ENCODE assay signal across 1 cellular context in the genomic region with DNA sequence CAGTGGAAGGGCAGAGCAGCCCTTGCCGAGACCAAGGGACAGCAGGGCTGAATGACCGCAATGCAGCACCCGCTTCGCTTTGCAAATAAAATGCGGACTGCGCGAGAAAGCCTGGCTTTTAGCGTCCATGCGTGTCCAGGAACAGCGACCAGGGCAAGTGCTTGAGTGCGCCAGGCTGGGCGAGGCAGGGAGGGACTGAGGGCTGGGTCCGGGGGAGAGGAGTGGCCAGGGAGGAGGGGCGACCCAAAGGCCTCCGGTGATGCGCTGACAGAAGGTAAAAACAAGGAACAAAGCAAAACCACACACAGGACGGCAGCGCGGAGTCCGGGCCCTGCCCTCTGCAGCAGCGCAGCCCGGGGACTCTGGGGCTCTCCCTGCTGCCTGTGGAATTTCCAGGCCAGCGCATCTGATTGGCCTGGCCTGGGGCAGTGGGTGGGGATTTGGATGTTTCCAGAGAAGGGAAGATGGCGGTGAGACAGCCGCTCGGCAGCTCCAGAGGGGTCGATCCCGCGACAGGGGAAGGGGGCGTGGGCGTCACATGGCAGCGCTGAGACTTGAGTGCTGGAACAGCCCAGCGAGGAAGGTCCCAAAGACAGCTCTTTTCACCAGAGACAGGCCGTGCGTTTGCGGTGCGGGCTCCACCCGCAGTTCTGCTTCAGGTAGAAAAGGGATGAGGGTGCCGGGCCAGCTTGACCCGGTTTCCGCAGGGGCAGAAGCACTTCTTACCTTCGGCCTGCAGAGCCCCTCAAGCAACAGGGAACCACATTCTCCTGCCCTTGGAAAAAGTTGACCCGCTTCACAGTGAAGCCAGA.
A peak's percentile ranks its signal among the peaks of the same experiment; 100 is the strongest.
TF ChIP-seq lines count a peak whose summit lies in the region.

No MANE protein-coding gene starts in this region.

TF ChIP-seq in HepG2, 621 proteins besides CTCF, POLR2A, EP300 and RAD21 (continued from another document and continues in another):
- TF ChIP-seq ZNF567 (CRISPR knock-in tag; IDR thresholded peaks at IDR 0.05; ENCODE audit: borderline replicate concordance) (peak; percentile 95; the same call in 1 of the 2 replicates), GABPA (IDR thresholded peaks at IDR 0.05; ENCODE audit: low read depth, low read length) (no peak), GABPA (CRISPR knock-in tag; IDR thresholded peaks at IDR 0.05; ENCODE audit: low read depth) (no peak), ISL2 (CRISPR knock-in tag; IDR thresholded peaks at IDR 0.05) (peak; percentile 80), SSRP1 (CRISPR knock-in tag; IDR thresholded peaks at IDR 0.05) (no peak), KLF9 (CRISPR knock-in tag; IDR thresholded peaks at IDR 0.05; ENCODE audit: low read depth) (peak; percentile 82; the same call in 1 of the 2 replicates), MXD4 (CRISPR knock-in tag; IDR thresholded peaks at IDR 0.05) (peak; percentile 84), DPF2 (CRISPR knock-in tag; IDR thresholded peaks at IDR 0.05; ENCODE audit: borderline replicate concordance, low read depth) (0 out of 2 replicates have a peak, but pooled peaks have one; percentile 22), ZNF589 (CRISPR knock-in tag; conservative IDR thresholded peaks at IDR 0.05) (no peak), CAMTA2 (CRISPR knock-in tag; IDR thresholded peaks at IDR 0.05; ENCODE audit: borderline replicate concordance) (peak; percentile 67; the same call in 1 of the 2 replicates), ARID2 (CRISPR knock-in tag; IDR thresholded peaks at IDR 0.05; ENCODE audit: borderline replicate concordance) (0 out of 2 replicates have a peak, but pooled peaks have one; percentile 93), GFI1 (CRISPR knock-in tag; IDR thresholded peaks at IDR 0.05; ENCODE audit: borderline replicate concordance) (peak; percentile 65; the same call in 1 of the 2 replicates), KMT2A (CRISPR knock-in tag; IDR thresholded peaks at IDR 0.05) (peak; percentile 85), ZNF121 (CRISPR knock-in tag; IDR thresholded peaks at IDR 0.05) (peak; percentile 21; the same call in 1 of the 2 replicates), ZNF143 (CRISPR knock-in tag; IDR thresholded peaks at IDR 0.05) (no peak; the same call in 1 of the 2 replicates), ZNF138 (CRISPR knock-in tag; IDR thresholded peaks at IDR 0.05; ENCODE audit: low read depth) (no peak), TBP (CRISPR knock-in tag; IDR thresholded peaks at IDR 0.05) (no peak), ZNF83 (CRISPR knock-in tag; IDR thresholded peaks at IDR 0.05; ENCODE audit: borderline replicate concordance) (no peak; the same call in 1 of the 2 replicates), ZNF703 (CRISPR knock-in tag; IDR thresholded peaks at IDR 0.05; ENCODE audit: borderline replicate concordance) (peak; percentile 79; the same call in 1 of the 2 replicates), U2AF2 (IDR thresholded peaks at IDR 0.05; ENCODE audit: low read depth, low read length) (no peak), ZNF619 (CRISPR knock-in tag; IDR thresholded peaks at IDR 0.05) (no peak; the same call in 1 of the 2 replicates), ZMAT3 (CRISPR knock-in tag; conservative IDR thresholded peaks at IDR 0.05) (peak; percentile 26), ZNF180 (CRISPR knock-in tag; IDR thresholded peaks at IDR 0.05; ENCODE audit: borderline replicate concordance, low read depth) (no peak)
- TF ChIP-seq, protein P1, sequence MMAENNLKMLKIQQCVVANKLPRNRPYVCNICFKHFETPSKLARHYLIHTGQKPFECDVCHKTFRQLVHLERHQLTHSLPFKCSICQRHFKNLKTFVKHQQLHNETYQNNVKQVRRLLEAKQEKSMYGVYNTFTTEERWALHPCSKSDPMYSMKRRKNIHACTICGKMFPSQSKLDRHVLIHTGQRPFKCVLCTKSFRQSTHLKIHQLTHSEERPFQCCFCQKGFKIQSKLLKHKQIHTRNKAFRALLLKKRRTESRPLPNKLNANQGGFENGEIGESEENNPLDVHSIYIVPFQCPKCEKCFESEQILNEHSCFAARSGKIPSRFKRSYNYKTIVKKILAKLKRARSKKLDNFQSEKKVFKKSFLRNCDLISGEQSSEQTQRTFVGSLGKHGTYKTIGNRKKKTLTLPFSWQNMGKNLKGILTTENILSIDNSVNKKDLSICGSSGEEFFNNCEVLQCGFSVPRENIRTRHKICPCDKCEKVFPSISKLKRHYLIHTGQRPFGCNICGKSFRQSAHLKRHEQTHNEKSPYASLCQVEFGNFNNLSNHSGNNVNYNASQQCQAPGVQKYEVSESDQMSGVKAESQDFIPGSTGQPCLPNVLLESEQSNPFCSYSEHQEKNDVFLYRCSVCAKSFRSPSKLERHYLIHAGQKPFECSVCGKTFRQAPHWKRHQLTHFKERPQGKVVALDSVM (CRISPR knock-in tag; IDR thresholded peaks at IDR 0.05), result peak; percentile 60
- TF ChIP-seq, protein P2, sequence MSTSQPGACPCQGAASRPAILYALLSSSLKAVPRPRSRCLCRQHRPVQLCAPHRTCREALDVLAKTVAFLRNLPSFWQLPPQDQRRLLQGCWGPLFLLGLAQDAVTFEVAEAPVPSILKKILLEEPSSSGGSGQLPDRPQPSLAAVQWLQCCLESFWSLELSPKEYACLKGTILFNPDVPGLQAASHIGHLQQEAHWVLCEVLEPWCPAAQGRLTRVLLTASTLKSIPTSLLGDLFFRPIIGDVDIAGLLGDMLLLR (CRISPR knock-in tag; IDR thresholded peaks at IDR 0.05), result no peak; the same call in 1 of the 2 replicates
- TF ChIP-seq, protein P3, sequence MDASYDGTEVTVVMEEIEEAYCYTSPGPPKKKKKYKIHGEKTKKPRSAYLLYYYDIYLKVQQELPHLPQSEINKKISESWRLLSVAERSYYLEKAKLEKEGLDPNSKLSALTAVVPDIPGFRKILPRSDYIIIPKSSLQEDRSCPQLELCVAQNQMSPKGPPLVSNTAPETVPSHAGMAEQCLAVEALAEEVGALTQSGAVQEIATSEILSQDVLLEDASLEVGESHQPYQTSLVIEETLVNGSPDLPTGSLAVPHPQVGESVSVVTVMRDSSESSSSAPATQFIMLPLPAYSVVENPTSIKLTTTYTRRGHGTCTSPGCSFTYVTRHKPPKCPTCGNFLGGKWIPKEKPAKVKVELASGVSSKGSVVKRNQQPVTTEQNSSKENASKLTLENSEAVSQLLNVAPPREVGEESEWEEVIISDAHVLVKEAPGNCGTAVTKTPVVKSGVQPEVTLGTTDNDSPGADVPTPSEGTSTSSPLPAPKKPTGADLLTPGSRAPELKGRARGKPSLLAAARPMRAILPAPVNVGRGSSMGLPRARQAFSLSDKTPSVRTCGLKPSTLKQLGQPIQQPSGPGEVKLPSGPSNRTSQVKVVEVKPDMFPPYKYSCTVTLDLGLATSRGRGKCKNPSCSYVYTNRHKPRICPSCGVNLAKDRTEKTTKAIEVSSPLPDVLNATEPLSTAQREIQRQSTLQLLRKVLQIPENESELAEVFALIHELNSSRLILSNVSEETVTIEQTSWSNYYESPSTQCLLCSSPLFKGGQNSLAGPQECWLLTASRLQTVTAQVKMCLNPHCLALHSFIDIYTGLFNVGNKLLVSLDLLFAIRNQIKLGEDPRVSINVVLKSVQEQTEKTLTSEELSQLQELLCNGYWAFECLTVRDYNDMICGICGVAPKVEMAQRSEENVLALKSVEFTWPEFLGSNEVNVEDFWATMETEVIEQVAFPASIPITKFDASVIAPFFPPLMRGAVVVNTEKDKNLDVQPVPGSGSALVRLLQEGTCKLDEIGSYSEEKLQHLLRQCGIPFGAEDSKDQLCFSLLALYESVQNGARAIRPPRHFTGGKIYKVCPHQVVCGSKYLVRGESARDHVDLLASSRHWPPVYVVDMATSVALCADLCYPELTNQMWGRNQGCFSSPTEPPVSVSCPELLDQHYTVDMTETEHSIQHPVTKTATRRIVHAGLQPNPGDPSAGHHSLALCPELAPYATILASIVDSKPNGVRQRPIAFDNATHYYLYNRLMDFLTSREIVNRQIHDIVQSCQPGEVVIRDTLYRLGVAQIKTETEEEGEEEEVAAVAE (CRISPR knock-in tag; IDR thresholded peaks at IDR 0.05; ENCODE audit: borderline replicate concordance), result peak; percentile 61; the same call in 1 of the 2 replicates
- TF ChIP-seq, protein P4, sequence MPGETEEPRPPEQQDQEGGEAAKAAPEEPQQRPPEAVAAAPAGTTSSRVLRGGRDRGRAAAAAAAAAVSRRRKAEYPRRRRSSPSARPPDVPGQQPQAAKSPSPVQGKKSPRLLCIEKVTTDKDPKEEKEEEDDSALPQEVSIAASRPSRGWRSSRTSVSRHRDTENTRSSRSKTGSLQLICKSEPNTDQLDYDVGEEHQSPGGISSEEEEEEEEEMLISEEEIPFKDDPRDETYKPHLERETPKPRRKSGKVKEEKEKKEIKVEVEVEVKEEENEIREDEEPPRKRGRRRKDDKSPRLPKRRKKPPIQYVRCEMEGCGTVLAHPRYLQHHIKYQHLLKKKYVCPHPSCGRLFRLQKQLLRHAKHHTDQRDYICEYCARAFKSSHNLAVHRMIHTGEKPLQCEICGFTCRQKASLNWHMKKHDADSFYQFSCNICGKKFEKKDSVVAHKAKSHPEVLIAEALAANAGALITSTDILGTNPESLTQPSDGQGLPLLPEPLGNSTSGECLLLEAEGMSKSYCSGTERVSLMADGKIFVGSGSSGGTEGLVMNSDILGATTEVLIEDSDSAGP (CRISPR knock-in tag; IDR thresholded peaks at IDR 0.05; ENCODE audit: borderline replicate concordance), result peak; percentile 87; the same call in 1 of the 2 replicates
- TF ChIP-seq, protein P5, sequence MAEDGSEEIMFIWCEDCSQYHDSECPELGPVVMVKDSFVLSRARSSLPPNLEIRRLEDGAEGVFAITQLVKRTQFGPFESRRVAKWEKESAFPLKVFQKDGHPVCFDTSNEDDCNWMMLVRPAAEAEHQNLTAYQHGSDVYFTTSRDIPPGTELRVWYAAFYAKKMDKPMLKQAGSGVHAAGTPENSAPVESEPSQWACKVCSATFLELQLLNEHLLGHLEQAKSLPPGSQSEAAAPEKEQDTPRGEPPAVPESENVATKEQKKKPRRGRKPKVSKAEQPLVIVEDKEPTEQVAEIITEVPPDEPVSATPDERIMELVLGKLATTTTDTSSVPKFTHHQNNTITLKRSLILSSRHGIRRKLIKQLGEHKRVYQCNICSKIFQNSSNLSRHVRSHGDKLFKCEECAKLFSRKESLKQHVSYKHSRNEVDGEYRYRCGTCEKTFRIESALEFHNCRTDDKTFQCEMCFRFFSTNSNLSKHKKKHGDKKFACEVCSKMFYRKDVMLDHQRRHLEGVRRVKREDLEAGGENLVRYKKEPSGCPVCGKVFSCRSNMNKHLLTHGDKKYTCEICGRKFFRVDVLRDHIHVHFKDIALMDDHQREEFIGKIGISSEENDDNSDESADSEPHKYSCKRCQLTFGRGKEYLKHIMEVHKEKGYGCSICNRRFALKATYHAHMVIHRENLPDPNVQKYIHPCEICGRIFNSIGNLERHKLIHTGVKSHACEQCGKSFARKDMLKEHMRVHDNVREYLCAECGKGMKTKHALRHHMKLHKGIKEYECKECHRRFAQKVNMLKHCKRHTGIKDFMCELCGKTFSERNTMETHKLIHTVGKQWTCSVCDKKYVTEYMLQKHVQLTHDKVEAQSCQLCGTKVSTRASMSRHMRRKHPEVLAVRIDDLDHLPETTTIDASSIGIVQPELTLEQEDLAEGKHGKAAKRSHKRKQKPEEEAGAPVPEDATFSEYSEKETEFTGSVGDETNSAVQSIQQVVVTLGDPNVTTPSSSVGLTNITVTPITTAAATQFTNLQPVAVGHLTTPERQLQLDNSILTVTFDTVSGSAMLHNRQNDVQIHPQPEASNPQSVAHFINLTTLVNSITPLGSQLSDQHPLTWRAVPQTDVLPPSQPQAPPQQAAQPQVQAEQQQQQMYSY (CRISPR knock-in tag; IDR thresholded peaks at IDR 0.05), result no peak
- TF ChIP-seq, protein P6, sequence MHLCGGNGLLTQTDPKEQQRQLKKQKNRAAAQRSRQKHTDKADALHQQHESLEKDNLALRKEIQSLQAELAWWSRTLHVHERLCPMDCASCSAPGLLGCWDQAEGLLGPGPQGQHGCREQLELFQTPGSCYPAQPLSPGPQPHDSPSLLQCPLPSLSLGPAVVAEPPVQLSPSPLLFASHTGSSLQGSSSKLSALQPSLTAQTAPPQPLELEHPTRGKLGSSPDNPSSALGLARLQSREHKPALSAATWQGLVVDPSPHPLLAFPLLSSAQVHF (CRISPR knock-in tag; IDR thresholded peaks at IDR 0.05), result no peak
- TF ChIP-seq, protein P7, sequence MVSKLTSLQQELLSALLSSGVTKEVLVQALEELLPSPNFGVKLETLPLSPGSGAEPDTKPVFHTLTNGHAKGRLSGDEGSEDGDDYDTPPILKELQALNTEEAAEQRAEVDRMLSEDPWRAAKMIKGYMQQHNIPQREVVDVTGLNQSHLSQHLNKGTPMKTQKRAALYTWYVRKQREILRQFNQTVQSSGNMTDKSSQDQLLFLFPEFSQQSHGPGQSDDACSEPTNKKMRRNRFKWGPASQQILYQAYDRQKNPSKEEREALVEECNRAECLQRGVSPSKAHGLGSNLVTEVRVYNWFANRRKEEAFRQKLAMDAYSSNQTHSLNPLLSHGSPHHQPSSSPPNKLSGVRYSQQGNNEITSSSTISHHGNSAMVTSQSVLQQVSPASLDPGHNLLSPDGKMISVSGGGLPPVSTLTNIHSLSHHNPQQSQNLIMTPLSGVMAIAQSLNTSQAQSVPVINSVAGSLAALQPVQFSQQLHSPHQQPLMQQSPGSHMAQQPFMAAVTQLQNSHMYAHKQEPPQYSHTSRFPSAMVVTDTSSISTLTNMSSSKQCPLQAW (CRISPR knock-in tag; IDR thresholded peaks at IDR 0.05), result peak; percentile 90
- TF ChIP-seq, protein P8, sequence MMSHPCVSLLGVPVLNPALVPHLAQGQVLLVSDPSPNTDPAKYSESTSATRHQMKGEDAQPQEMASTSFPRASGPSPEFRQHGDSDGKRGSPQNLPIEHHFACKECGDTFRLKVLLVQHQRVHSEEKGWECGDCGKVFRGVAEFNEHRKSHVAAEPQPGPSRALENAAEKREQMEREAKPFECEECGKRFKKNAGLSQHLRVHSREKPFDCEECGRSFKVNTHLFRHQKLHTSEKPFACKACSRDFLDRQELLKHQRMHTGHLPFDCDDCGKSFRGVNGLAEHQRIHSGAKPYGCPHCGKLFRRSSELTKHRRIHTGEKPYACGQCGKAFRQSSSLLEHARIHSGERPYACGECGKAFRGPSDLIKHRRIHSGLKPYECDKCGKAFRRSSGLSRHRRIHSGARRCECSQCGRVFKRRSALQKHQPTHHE (CRISPR knock-in tag; IDR thresholded peaks at IDR 0.05; ENCODE audit: borderline replicate concordance), result peak; percentile 93
- TF ChIP-seq, protein P9, sequence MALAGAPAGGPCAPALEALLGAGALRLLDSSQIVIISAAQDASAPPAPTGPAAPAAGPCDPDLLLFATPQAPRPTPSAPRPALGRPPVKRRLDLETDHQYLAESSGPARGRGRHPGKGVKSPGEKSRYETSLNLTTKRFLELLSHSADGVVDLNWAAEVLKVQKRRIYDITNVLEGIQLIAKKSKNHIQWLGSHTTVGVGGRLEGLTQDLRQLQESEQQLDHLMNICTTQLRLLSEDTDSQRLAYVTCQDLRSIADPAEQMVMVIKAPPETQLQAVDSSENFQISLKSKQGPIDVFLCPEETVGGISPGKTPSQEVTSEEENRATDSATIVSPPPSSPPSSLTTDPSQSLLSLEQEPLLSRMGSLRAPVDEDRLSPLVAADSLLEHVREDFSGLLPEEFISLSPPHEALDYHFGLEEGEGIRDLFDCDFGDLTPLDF (CRISPR knock-in tag; IDR thresholded peaks at IDR 0.05), result no peak
- TF ChIP-seq, protein P10, sequence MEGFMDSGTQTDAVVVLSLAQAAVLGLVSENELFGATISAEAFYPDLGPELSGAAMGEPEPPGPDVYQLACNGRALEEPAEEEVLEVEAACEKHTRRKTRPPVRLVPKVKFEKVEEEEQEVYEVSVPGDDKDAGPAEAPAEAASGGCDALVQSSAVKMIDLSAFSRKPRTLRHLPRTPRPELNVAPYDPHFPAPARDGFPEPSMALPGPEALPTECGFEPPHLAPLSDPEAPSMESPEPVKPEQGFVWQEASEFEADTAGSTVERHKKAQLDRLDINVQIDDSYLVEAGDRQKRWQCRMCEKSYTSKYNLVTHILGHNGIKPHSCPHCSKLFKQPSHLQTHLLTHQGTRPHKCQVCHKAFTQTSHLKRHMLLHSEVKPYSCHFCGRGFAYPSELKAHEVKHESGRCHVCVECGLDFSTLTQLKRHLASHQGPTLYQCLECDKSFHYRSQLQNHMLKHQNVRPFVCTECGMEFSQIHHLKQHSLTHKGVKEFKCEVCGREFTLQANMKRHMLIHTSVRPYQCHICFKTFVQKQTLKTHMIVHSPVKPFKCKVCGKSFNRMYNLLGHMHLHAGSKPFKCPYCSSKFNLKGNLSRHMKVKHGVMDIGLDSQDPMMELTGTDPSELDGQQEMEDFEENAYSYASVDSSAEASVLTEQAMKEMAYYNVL (CRISPR knock-in tag; IDR thresholded peaks at IDR 0.05; ENCODE audit: borderline replicate concordance), result no peak; the same call in 1 of the 2 replicates
